ENCODE assay signal across 22 cellular contexts in the genomic region with DNA sequence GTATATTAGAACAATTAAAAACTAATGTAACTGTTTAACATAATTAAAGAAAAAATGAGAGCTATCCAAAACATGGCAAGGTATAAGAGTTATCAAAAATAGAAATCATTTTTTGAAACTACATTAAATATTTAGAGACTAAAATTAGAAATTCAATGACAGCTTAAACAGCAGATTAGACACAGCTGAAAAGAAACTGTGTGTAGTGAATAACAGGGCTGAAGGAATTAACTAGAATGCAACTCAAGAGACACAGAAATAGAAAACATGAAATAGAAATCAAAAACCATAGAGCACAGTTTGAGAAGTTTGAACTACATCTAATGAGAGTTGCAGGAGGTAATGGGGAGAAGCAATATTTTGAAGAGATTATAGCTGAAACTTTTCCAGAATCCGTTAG. TPM values are rescaled to one million over a fixed set of nuclear protein-coding genes. Genes with fewer than 3 reads are reported as not detected.
DNase-seq lines count a peak whose midpoint lies in the region; ATAC-seq, FAIRE-seq and TF ChIP-seq lines count a peak whose summit lies in the region.
"Had no signal": no experiment of that assay in that cellular context is flagged by ENCODE, and none has a peak within 500 bp of the region (broad histone marks: within the 10 kb centered on the region; RNA-seq: fewer than 3 reads in every experiment).

No MANE protein-coding gene starts in this region.

- no peak for TF ChIP-seq RAD21 in SK-N-SH (IDR thresholded peaks at IDR 0.05; ENCODE audit: low read length)
- no peak for TF ChIP-seq RAD21 in K562 (CRISPR knock-in tag; conservative IDR thresholded peaks at IDR 0.05 in 1 of 2, IDR thresholded peaks at IDR 0.05 in 1 of 2)

- no peak for TF ChIP-seq EP300 in SK-N-SH (IDR thresholded peaks at IDR 0.05; ENCODE audit: borderline replicate concordance in 1 of 2, low read depth in 1 of 2, low read length in 1 of 2)
- no peak for TF ChIP-seq EP300 in K562 (IDR thresholded peaks at IDR 0.05; ENCODE audit: low read length)

- TF ChIP-seq CTCF in SK-N-SH (IDR thresholded peaks at IDR 0.05) (no peak), K562 (IDR thresholded peaks at IDR 0.05 in 2 of 3, conservative IDR thresholded peaks at IDR 0.05 in 1 of 3; ENCODE audit: insufficient read depth in 2 of 3, low read depth in 1 of 3, low read length in 3 of 3) (no peak)

- no peak for FAIRE-seq in K562 (lab: Jason Lieb, UNC)
- FAIRE-seq in frontal cortex (lab: Jason Lieb, UNC): peak; percentile 23
- peak; percentile 57 for FAIRE-seq in small intestine (lab: Jason Lieb, UNC)
- FAIRE-seq: A549, D721Med, GM12891, GM18507, GM19239 had no signal

- H3K4me1 ChIP-seq in SK-N-SH (ENCODE audit: control insufficient read depth in 1 of 2, insufficient read depth in 2 of 2, low read depth in 1 of 2, low read length in 1 of 2) (no peaks in the 10 kb centered on the region; a peak in 2 of 4 replicates), K562 (replicated peaks in 1 of 2; ENCODE audit: control insufficient read depth in 2 of 2, insufficient read depth in 2 of 2, low read length in 2 of 2) (no peaks in the 10 kb centered on the region), small intestine (ENCODE audit: control insufficient read depth in 2 of 2, insufficient read depth in 1 of 2, low read depth in 1 of 2, low read length in 1 of 2) (no peaks in the 10 kb centered on the region)
- H3K4me1 ChIP-seq: A549; BLaER1 treated with 17β-estradiol and CSF1 and Interleukin-3, amounts not matched to agents 10 nM and 100 nM; Caco-2 had no signal

- H3K9ac ChIP-seq in SK-N-SH (no peak overlapping the region), K562 (ENCODE audit: insufficient read depth in 1 of 2, low read depth in 2 of 2, low read length in 2 of 2) (no peak overlapping the region)
- H3K9ac ChIP-seq: BLaER1 treated with 17β-estradiol and CSF1 and Interleukin-3, amounts not matched to agents 10 nM and 100 nM had no signal

- H2AFZ ChIP-seq in SK-N-SH (ENCODE audit: low read depth) (no peak overlapping the region), K562 (ENCODE audit: low read depth, low read length) (no peak overlapping the region)

- in situ Hi-C loops in K562 (cut with MboI): no loop called here

- TF ChIP-seq POLR2A in K562 (conservative IDR thresholded peaks at IDR 0.05): no peak

- WGBS in SK-N-SH (ENCODE audit: low lambda C conversion rate): 81% methylated on average over 1 of the region's 1 CpG
- WGBS in K562 (ENCODE audit: insufficient coverage, low coverage, missing lambda C conversion rate): 65% methylated on average over 1 of the region's 1 CpG
- WGBS in small intestine, 3 donors: 75 to 82% (median 75%) methylated on average over 1 of the region's 1 CpG

- no TSS peak for BruUV-seq in K562 (replicated peaks; lab: Mats Ljungman, UMichigan)

- no peaks in the 10 kb centered on the region for H3K9me2 ChIP-seq in SK-N-SH

- H3K79me2 ChIP-seq in SK-N-SH (ENCODE audit: insufficient read depth) (no peaks in the 10 kb centered on the region), K562 (ENCODE audit: control insufficient read depth, insufficient read depth, low read length) (no peaks in the 10 kb centered on the region)

- H3K9me1 ChIP-seq in K562 (ENCODE audit: control insufficient read depth, insufficient read depth, low read length): no peaks in the 10 kb centered on the region

- H4K20me1 ChIP-seq in SK-N-SH (ENCODE audit: insufficient read depth) (no peaks in the 10 kb centered on the region), K562 (replicated peaks; ENCODE audit: control insufficient read depth, insufficient read depth, low read length) (no peaks in the 10 kb centered on the region)
- H4K20me1 ChIP-seq: BLaER1 treated with 17β-estradiol and CSF1 and Interleukin-3, amounts not matched to agents 10 nM and 100 nM had no signal

- H3K4me2 ChIP-seq in SK-N-SH (no peak overlapping the region), K562 (ENCODE audit: insufficient read depth, low read length) (no peak overlapping the region)
- H3K4me2 ChIP-seq: A549; BLaER1 treated with 17β-estradiol and CSF1 and Interleukin-3, amounts not matched to agents 10 nM and 100 nM had no signal

- H3K36me3 ChIP-seq in SK-N-SH (replicated peaks in 1 of 2; ENCODE audit: control insufficient read depth in 1 of 2, insufficient read depth in 2 of 2, low read length in 1 of 2): peaks cover 0 to 15% of the 10 kb centered on the region in 2 experiments
- H3K36me3 ChIP-seq in K562 (ENCODE audit: control insufficient read depth, insufficient read depth, low read length): no peaks in the 10 kb centered on the region
- no peaks in the 10 kb centered on the region for H3K36me3 ChIP-seq in small intestine (ENCODE audit: control insufficient read depth in 2 of 2, insufficient read depth in 2 of 2, low read length in 2 of 2)
- no peaks in the 10 kb centered on the region for H3K36me3 ChIP-seq in H7 (replicated peaks; ENCODE audit: control insufficient read depth, insufficient read depth, low read length)
- H3K36me3 ChIP-seq: BLaER1 treated with 17β-estradiol and CSF1 and Interleukin-3, amounts not matched to agents 10 nM and 100 nM had no signal

- H3K9me3 ChIP-seq in SK-N-SH (peaks cover 16% of the 10 kb centered on the region), K562 (replicated peaks; ENCODE audit: control insufficient read depth, insufficient read depth, low read depth, low read length) (no peaks in the 10 kb centered on the region), small intestine (ENCODE audit: control insufficient read depth, low read depth) (no peaks in the 10 kb centered on the region)
- H3K9me3 ChIP-seq: A549, Caco-2 had no signal

- H3K27ac ChIP-seq in SK-N-SH (ENCODE audit: low read depth in 2 of 2, low read length in 1 of 2): no peak overlapping the region
- no peak overlapping the region for H3K27ac ChIP-seq in K562 (ENCODE audit: extremely low read depth, low read depth, low read length)
- no peak overlapping the region for H3K27ac ChIP-seq in small intestine (ENCODE audit: low read depth in 1 of 2, low read length in 1 of 2)
- H3K27ac ChIP-seq: 22Rv1; A549; BLaER1 treated with 17β-estradiol and CSF1 and Interleukin-3, amounts not matched to agents 10 nM and 100 nM; C4-2B had no signal

- H3K4me3 ChIP-seq in SK-N-SH (ENCODE audit: low read depth in 2 of 2, low read length in 1 of 2): no peak overlapping the region
- H3K4me3 ChIP-seq in K562: no peak overlapping the region
- H3K4me3 ChIP-seq in small intestine (ENCODE audit: low read depth in 1 of 2, low read length in 2 of 2): no peak overlapping the region
- H3K4me3 ChIP-seq in H7 (ENCODE audit: insufficient read depth, low read depth, low read length): no peak overlapping the region
- H3K4me3 ChIP-seq: A549; BLaER1 treated with 17β-estradiol and CSF1 and Interleukin-3, amounts not matched to agents 10 nM and 100 nM had no signal

- H3F3A ChIP-seq in SK-N-SH (replicated peaks; ENCODE audit: insufficient read depth): peaks cover 14% of the 10 kb centered on the region

- CTCF ChIA-PET in SK-N-SH (lab: Yijun Ruan, JAX) (no interaction called here), K562 (lab: Yijun Ruan, JAX; ENCODE audit: low intra/inter-chr PET ratio) (no interaction called here)

- H3K27me3 ChIP-seq in SK-N-SH (ENCODE audit: insufficient read depth) (no peaks in the 10 kb centered on the region), K562 (ENCODE audit: control insufficient read depth in 2 of 2, insufficient read depth in 2 of 2, low read length in 2 of 2) (no peaks in the 10 kb centered on the region), small intestine (ENCODE audit: control insufficient read depth in 2 of 2, insufficient read depth in 2 of 2, low read length in 2 of 2) (no peaks in the 10 kb centered on the region), H7 (ENCODE audit: control insufficient read depth, insufficient read depth, low read length) (no peaks in the 10 kb centered on the region)
- H3K27me3 ChIP-seq: BLaER1 treated with 17β-estradiol and CSF1 and Interleukin-3, amounts not matched to agents 10 nM and 100 nM had no signal

- ATAC-seq in SK-N-SH treated with all-trans-retinoic acid at 6 μM for 48 hours (no peak), K562 (no peak), HG02870 (IDR thresholded peaks at IDR 0.05; ENCODE audit: unreplicated experiment) (no peak)
- ATAC-seq: A549; CD8-positive, alpha-beta T cell had no signal

- POLR2A ChIA-PET in SK-N-SH (lab: Yijun Ruan, JAX): no interaction called here
- POLR2A ChIA-PET in K562 (lab: Yijun Ruan, JAX): no interaction called here

- DNase-seq in SK-N-SH: no peak
- DNase-seq in K562 (ENCODE audit: extremely low read depth in 1 of 4, low spot score in 3 of 4): no peak
- DNase-seq in frontal cortex (ENCODE audit: low spot score in 2 of 2): no peak
- no peak for DNase-seq in small intestine
- DNase-seq in H7: no peak
- DNase-seq: AML-193; Caco-2; Calu3; CD4-positive, alpha-beta T cell; CD8-positive, alpha-beta T cell; DMS79 treated with DMSO at 0.1 percent for 48 hours; GF-D8 had no signal

- intact Hi-C loops in K562 (cut with micrococcal nuclease): no loop called here

TF ChIP-seq in SK-N-SH treated with all-trans-retinoic acid at 6 μM for 48 hours, 23 proteins besides CTCF, POLR2A, EP300 and RAD21 (continues in another document):
- no peak for TF ChIP-seq ZNF70 (CRISPR knock-in tag; IDR thresholded peaks at IDR 0.05)

RNA-seq across cellular contexts. Expression of a gene that starts 59.9 kb away (rescaled TPM):
- polyA plus RNA-seq in SK-N-SH (2012; rRNA removed): 248 and 298 TPM in 2 replicates
- polyA plus RNA-seq in SK-N-SH (2012; cell fraction: cytosol; rRNA removed): 185 and 239 TPM in 2 replicates
- 255 and 545 TPM in 2 replicates for polyA plus RNA-seq in SK-N-SH (2012; cell fraction: nucleus; rRNA removed)
- total RNA-seq in K562 (2011; cell fraction: chromatin; rRNA removed; ENCODE audit: low replicate concordance): 1.00 and 3.4 TPM in 2 replicates
- total RNA-seq in K562 (2011; cell fraction: nucleolus; rRNA removed): 0.50 and 0.79 TPM in 2 replicates
- 1.3 and 2.4 TPM in 2 replicates for total RNA-seq in K562 (2011; cell fraction: nucleoplasm; rRNA removed)
- 0.41 TPM in 2 replicates for total RNA-seq in K562 (2014; rRNA removed)
- 0.89 and 1.2 TPM in 2 replicates for total RNA-seq in K562 (2014; rRNA removed; fragmentation: Illumina TruSeq; extraction: Trizol)
- 0.83 and 1.1 TPM in 2 replicates for total RNA-seq in K562 (2015; rRNA removed; fragmentation: Illumina TruSeq; extraction: Trizol)
- 0.86 and 1.0 TPM in 2 replicates for total RNA-seq in K562 (2021)
- polyA plus RNA-seq in K562 (2011; rRNA removed): 0.31 and 0.77 TPM in 2 replicates
- 0.12 and 0.59 TPM in 2 replicates for polyA plus RNA-seq in K562 (2011; cell fraction: cytosol; rRNA removed)
- polyA plus RNA-seq in K562 (2011; cell fraction: nucleus; rRNA removed): 0.98 and 2.2 TPM in 2 replicates
- 0.27 and 0.32 TPM in 2 replicates for polyA plus RNA-seq in K562 (2012)
- 0.48 and 0.76 TPM in 2 replicates for polyA plus RNA-seq in K562 (2014; fragmentation: Illumina TruSeq; extraction: Trizol)
- polyA plus RNA-seq in K562 (2014; fragmentation: Nextera tagmentation; extraction: Ambion mirVana): under 1 TPM; 0.15 to 0.32 TPM
- polyA plus RNA-seq in K562 (2014; rRNA removed): 0.60 and 1.0 TPM in 2 replicates
- polyA minus RNA-seq in K562 (2011; rRNA and poly(A)+ RNA removed): 1.5 and 2.1 TPM in 2 replicates
- 0.18 and 0.29 TPM in 2 replicates for polyA minus RNA-seq in K562 (2011; cell fraction: cytosol; rRNA and poly(A)+ RNA removed)
- polyA minus RNA-seq in K562 (2011; cell fraction: nucleus; rRNA and poly(A)+ RNA removed): 1.5 and 4.7 TPM in 2 replicates
- 18.8 TPM for total RNA-seq in frontal cortex
- 10 to 100 TPM in 1 of 3 donors, 1 to 10 TPM in 2; 1.1 to 20.3 (median 2.2) TPM for polyA plus RNA-seq in small intestine
- total RNA-seq in H7 (2014; rRNA removed; shearing (Covaris generic)): 3.9 and 5.5 TPM in 2 replicates
